12 cellular contexts compared by ENCODE assay signal in the genomic region with DNA sequence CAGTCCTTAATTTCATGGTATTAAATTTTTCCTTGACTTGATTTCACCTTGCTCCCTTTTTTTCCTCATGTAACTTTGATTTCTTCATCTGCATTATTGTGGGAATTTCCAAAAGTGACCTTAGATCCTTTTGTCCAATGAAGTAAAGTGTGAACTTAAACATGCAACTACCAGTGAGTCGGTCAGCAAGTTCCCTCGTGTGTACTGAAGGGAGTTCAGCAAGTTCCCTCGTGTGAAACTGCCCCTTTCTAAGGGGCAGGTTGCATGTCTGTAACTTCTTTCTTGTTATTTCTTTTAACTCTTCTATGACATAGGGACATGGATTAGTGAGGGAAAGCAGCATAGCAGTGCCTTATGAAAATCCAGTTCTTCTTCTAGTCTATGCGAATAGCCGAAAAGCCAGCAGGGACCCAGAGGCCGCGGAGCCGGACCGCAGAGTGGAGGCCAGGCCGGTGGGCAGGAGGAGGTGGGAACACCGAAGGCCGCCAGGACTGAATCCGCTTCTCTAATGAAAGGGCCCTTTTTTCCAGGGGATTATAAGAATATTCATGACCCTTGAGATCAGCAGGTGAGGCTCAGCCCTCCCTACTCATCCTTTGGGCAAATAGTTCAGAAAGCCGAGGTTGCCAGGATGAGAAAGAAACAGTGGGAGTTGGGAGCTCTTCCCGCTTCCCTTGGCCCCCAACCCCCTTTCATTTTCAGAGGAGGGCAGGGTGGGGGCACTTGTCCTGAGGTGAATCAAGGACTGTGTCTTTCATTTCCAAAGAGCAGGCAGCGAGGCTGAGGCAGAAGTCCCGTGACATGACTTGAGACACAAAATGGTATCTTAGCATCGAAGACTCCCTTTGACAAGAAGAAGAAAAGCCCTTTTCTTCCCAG.
"Had no signal": no experiment of that assay in that cellular context is flagged by ENCODE, and none has a peak within 500 bp of the region (broad histone marks: within the 10 kb centered on the region; RNA-seq: fewer than 3 reads in every experiment).

No MANE protein-coding gene starts in this region.

- H3K4me3 Mint-ChIP-seq: activated CD4-positive, alpha-beta memory T cell treated with anti-CD3 and anti-CD28 coated beads for 36 hours; nephron; stimulated activated naive CD8-positive, alpha-beta T cell treated with anti-CD3 and anti-CD28 coated beads, Interleukin-15, Interleukin-2, amounts not matched to agents 100 ng/mL and 50 ng/mL, for 24 hours had no signal

- H3K27ac Mint-ChIP-seq: activated CD4-positive, alpha-beta memory T cell treated with anti-CD3 and anti-CD28 coated beads for 36 hours; nephron; stimulated activated naive CD8-positive, alpha-beta T cell treated with anti-CD3 and anti-CD28 coated beads, Interleukin-15, Interleukin-2, amounts not matched to agents 100 ng/mL and 50 ng/mL, for 24 hours had no signal

- H3K27me3 ChIP-seq: cardiac muscle cell, gastrocnemius medialis, ovary had no signal

- H3K4me3 ChIP-seq: cardiac muscle cell, gastrocnemius medialis, ovary had no signal

- H3K27me3 Mint-ChIP-seq: activated CD4-positive, alpha-beta memory T cell treated with anti-CD3 and anti-CD28 coated beads for 36 hours; stimulated activated naive CD8-positive, alpha-beta T cell treated with anti-CD3 and anti-CD28 coated beads, Interleukin-15, Interleukin-2, amounts not matched to agents 100 ng/mL and 50 ng/mL, for 24 hours had no signal

- ATAC-seq: gastrocnemius medialis had no signal

- H3K36me3 ChIP-seq: cardiac muscle cell, gastrocnemius medialis, ovary had no signal

- DNase-seq: activated CD4-positive, alpha-beta memory T cell treated with anti-CD3 and anti-CD28 coated beads for 36 hours; activated gamma-delta T cell; activated T-cell treated with anti-CD3 and anti-CD28 coated beads, Interleukin-2, amount 50 U/mL, for 48 hours; aorta; gastrocnemius medialis; kidney glomerular epithelial cell; stimulated activated CD4-positive, alpha-beta T cell treated with anti-CD3 and anti-CD28 coated beads, Interleukin-4, amount 100 ng/mL, for 24 hours; SW 1271 had no signal
